Comparison of ENCODE assay signal across 1 cellular context in genomic region chr2:237060518-237061312, GRCh38.
TF ChIP-seq lines count a peak whose summit lies in the region.

No MANE protein-coding gene starts in this region.

TF ChIP-seq in H1, 55 proteins besides CTCF, POLR2A, EP300 and RAD21:
- TF ChIP-seq POLR2AphosphoS5 (IDR thresholded peaks at IDR 0.05; ENCODE audit: low read depth, low read length), result no peak
- peak; percentile 70; the same call in 1 of the 2 replicates for TF ChIP-seq TEAD4 (IDR thresholded peaks at IDR 0.05; ENCODE audit: low read depth, low read length)
